22 cellular contexts compared by ENCODE assay signal in genomic region chr12:84656705-84657104, GRCh38.
DNase-seq lines count a peak whose midpoint lies in the region; TF ChIP-seq lines count a peak whose summit lies in the region.
"Had no signal": no experiment of that assay in that cellular context is flagged by ENCODE, and none has a peak within 500 bp of the region (broad histone marks: within the 10 kb centered on the region; RNA-seq: fewer than 3 reads in every experiment).

No MANE protein-coding gene starts in this region.

- no peak overlapping the region for H4K91ac ChIP-seq in trophoblast cell (ENCODE audit: low read depth, low read length)

- no peak overlapping the region for H3K4me3 Mint-ChIP-seq in mesothelial cell of epicardium
- no peak overlapping the region for H3K4me3 Mint-ChIP-seq in activated naive CD4-positive, alpha-beta T cell treated with anti-CD3 and anti-CD28 coated beads for 36 hours
- H3K4me3 Mint-ChIP-seq: B cell; CD4-positive, CD25-positive, alpha-beta regulatory T cell; CD8-positive, alpha-beta T cell had no signal

- peaks cover 50% of the 10 kb centered on the region for H3K4me1 Mint-ChIP-seq in mesothelial cell of epicardium
- H3K4me1 Mint-ChIP-seq in activated naive CD4-positive, alpha-beta T cell treated with anti-CD3 and anti-CD28 coated beads for 36 hours (ENCODE audit: low read depth) = no peaks in the 10 kb centered on the region
- H3K4me1 Mint-ChIP-seq: B cell; CD4-positive, CD25-positive, alpha-beta regulatory T cell had no signal

- H4K12ac ChIP-seq in trophoblast cell (ENCODE audit: low read depth, low read length) = no peak overlapping the region

- H3K4ac ChIP-seq in trophoblast cell (ENCODE audit: low read depth, low read length) = no peak overlapping the region

- no peaks in the 10 kb centered on the region for H3K27me3 Mint-ChIP-seq in mesothelial cell of epicardium (ENCODE audit: low read depth)
- no peaks in the 10 kb centered on the region for H3K27me3 Mint-ChIP-seq in activated naive CD4-positive, alpha-beta T cell treated with anti-CD3 and anti-CD28 coated beads for 36 hours (ENCODE audit: low read depth)
- H3K27me3 Mint-ChIP-seq: B cell; CD4-positive, CD25-positive, alpha-beta regulatory T cell had no signal

- DNase-seq in mesothelial cell of epicardium (ENCODE audit: low spot score in 2 of 2, unreplicated experiment in 2 of 2) = no peak
- no peak for DNase-seq in trophoblast cell
- no peak for DNase-seq in NCI-H2196 (lab: John Stamatoyannopoulos, UW; ENCODE audit: unreplicated experiment)
- DNase-seq in AG08396 (ENCODE audit: low spot score) = no peak
- no peak for DNase-seq in stimulated activated naive CD4-positive, alpha-beta T cell (lab: John Stamatoyannopoulos, UW)
- DNase-seq in activated naive CD4-positive, alpha-beta T cell treated with anti-CD3 and anti-CD28 coated beads for 36 hours = no peak
- DNase-seq: Caco-2; CD4-positive, CD25-positive, alpha-beta regulatory T cell; CD8-positive, alpha-beta T cell; DMS 273 treated with DMSO at 0.1 percent for 48 hours; DMS79; EL; GDM1; GM23248; H7; HCEC 1CT had no signal

- H3K4me1 ChIP-seq in HEK293 (ENCODE audit: control insufficient read depth, insufficient read depth, low read length) (peaks cover 4% of the 10 kb centered on the region; the same call in 1 of the 2 replicates), trophoblast cell (ENCODE audit: control insufficient read depth in 1 of 2, insufficient read depth in 2 of 2, low read length in 2 of 2) (peaks cover 0 to 2% of the 10 kb centered on the region in 2 experiments)
- H3K4me1 ChIP-seq: Caco-2 had no signal

- H3K27ac ChIP-seq in HEK293 (ENCODE audit: extremely low read depth, low read depth, low read length) (no peak overlapping the region), trophoblast cell (ENCODE audit: low read depth, low read length) (peak overlapping the region; percentile 33)
- H3K27ac ChIP-seq: BLaER1, C4-2B, GM23248 had no signal

- no peaks in the 10 kb centered on the region for H3K9me3 Mint-ChIP-seq in mesothelial cell of epicardium
- peaks cover 2% of the 10 kb centered on the region for H3K9me3 Mint-ChIP-seq in activated naive CD4-positive, alpha-beta T cell treated with anti-CD3 and anti-CD28 coated beads for 36 hours

- H2BK12ac ChIP-seq in trophoblast cell (ENCODE audit: low read length) = no peak overlapping the region

- no peak overlapping the region for H2BK5ac ChIP-seq in trophoblast cell (ENCODE audit: low read depth, low read length, poor library complexity)

- no CpG with 5 or more reads among the region's 3 CpGs for WGBS in trophoblast cell (ENCODE audit: extremely low coverage, insufficient coverage, insufficient read length)

- peaks cover 15% of the 10 kb centered on the region for H3K79me1 ChIP-seq in trophoblast cell (ENCODE audit: low read length)

- H3K18ac ChIP-seq in trophoblast cell (ENCODE audit: low read length) = no peak overlapping the region

- no peak overlapping the region for H2BK120ac ChIP-seq in trophoblast cell (ENCODE audit: insufficient read depth, low read length, poor library complexity)

- H3K79me2 ChIP-seq in trophoblast cell (ENCODE audit: control insufficient read depth, insufficient read depth, low read length, poor library complexity) = no peaks in the 10 kb centered on the region

- H3K27me3 ChIP-seq in trophoblast cell (ENCODE audit: insufficient read depth, low read length) = no peaks in the 10 kb centered on the region
- H3K27me3 ChIP-seq: BLaER1 had no signal

- no peak overlapping the region for H3K4me2 ChIP-seq in trophoblast cell (ENCODE audit: low read length)
- H3K4me2 ChIP-seq: BLaER1 had no signal

- CTCF ChIA-PET in HEK293 (lab: Yijun Ruan, JAX) = interaction anchor here (0.7 kb wide), 1 partner anchor 82 kb away, joined by 3 read pairs; no protein-coding TSS in a partner anchor
- CTCF ChIA-PET in activated naive CD4-positive, alpha-beta T cell treated with anti-CD3 and anti-CD28 coated beads for 36 hours (lab: Charles Lee) = no interaction called here

- H2AFZ ChIP-seq in trophoblast cell (ENCODE audit: insufficient read depth, low read length, poor library complexity) = no peak overlapping the region
- H2AFZ ChIP-seq: GM23248 had no signal

- H3K4me3 ChIP-seq in HEK293 (ENCODE audit: low read depth, low read length) = no peak overlapping the region
- no peak overlapping the region for H3K4me3 ChIP-seq in trophoblast cell (ENCODE audit: low read depth, low read length)
- H3K4me3 ChIP-seq: BLaER1, GM12878, GM23248 had no signal

- H2AK5ac ChIP-seq in trophoblast cell (ENCODE audit: low read length) = no peak overlapping the region

- peak overlapping the region; percentile 94 for H3K27ac Mint-ChIP-seq in mesothelial cell of epicardium
- no peak overlapping the region for H3K27ac Mint-ChIP-seq in activated naive CD4-positive, alpha-beta T cell treated with anti-CD3 and anti-CD28 coated beads for 36 hours
- H3K27ac Mint-ChIP-seq: B cell; CD4-positive, CD25-positive, alpha-beta regulatory T cell; CD8-positive, alpha-beta T cell had no signal

- H3K9me3 ChIP-seq in HEK293 (ENCODE audit: control insufficient read depth, insufficient read depth, low read depth, low read length) (no peaks in the 10 kb centered on the region), trophoblast cell (ENCODE audit: insufficient read depth, low read depth, low read length) (no peaks in the 10 kb centered on the region)
- H3K9me3 ChIP-seq: BLaER1, Caco-2 had no signal

- no peak overlapping the region for H4K8ac ChIP-seq in trophoblast cell (ENCODE audit: low read depth, low read length)

- H3K14ac ChIP-seq in trophoblast cell (ENCODE audit: low read length) = no peak overlapping the region

- H3K9ac ChIP-seq in trophoblast cell (ENCODE audit: low read length) = no peak overlapping the region
- H3K9ac ChIP-seq: BLaER1, GM23248 had no signal

- POLR2A ChIA-PET in HEK293 (lab: Yijun Ruan, JAX) = no interaction called here

- no peaks in the 10 kb centered on the region for H3K36me3 ChIP-seq in HEK293 (ENCODE audit: control insufficient read depth in 2 of 2, insufficient read depth in 1 of 2, low read length in 2 of 2)
- H3K36me3 ChIP-seq in trophoblast cell (ENCODE audit: control insufficient read depth in 1 of 2, insufficient read depth in 2 of 2, low read length in 2 of 2) = no peaks in the 10 kb centered on the region
- H3K36me3 ChIP-seq: BLaER1 had no signal

- no peak overlapping the region for H3K23ac ChIP-seq in trophoblast cell (ENCODE audit: low read length)

- intact Hi-C loops in activated naive CD4-positive, alpha-beta T cell treated with anti-CD3 and anti-CD28 coated beads for 36 hours (cut with micrococcal nuclease) = no loop called here

- no peaks in the 10 kb centered on the region for H3K36me3 Mint-ChIP-seq in mesothelial cell of epicardium
- no peaks in the 10 kb centered on the region for H3K36me3 Mint-ChIP-seq in activated naive CD4-positive, alpha-beta T cell treated with anti-CD3 and anti-CD28 coated beads for 36 hours (ENCODE audit: low read depth)
- H3K36me3 Mint-ChIP-seq: CD4-positive, CD25-positive, alpha-beta regulatory T cell; CD8-positive, alpha-beta T cell had no signal

- TF ChIP-seq CTCF in HEK293 (tag by site-specific recombination; IDR thresholded peaks at IDR 0.05) (no peak), mesothelial cell of epicardium (IDR thresholded peaks at IDR 0.05; ENCODE audit: unreplicated experiment) (no peak)

TF ChIP-seq in HEK293, 187 proteins besides CTCF, POLR2A, EP300 and RAD21:
- no peak for TF ChIP-seq BCL6B (tag by site-specific recombination; IDR thresholded peaks at IDR 0.05)
- 0 out of 2 replicates have a peak, but pooled peaks have one; percentile 36 for TF ChIP-seq TCF7L2 (IDR thresholded peaks at IDR 0.05; ENCODE audit: borderline replicate concordance, low read depth, low read length)

TF ChIP-seq in PFSK-1, 5 proteins besides CTCF, POLR2A, EP300 and RAD21:
- TF ChIP-seq TAF1 (IDR thresholded peaks at IDR 0.05; ENCODE audit: borderline replicate concordance, insufficient read depth, low read length) = no peak
- TF ChIP-seq SIN3A (IDR thresholded peaks at IDR 0.05; ENCODE audit: borderline replicate concordance, insufficient read depth, low read length) = 0 out of 2 replicates have a peak, but pooled peaks have one; percentile 80
